In the genomic region with DNA sequence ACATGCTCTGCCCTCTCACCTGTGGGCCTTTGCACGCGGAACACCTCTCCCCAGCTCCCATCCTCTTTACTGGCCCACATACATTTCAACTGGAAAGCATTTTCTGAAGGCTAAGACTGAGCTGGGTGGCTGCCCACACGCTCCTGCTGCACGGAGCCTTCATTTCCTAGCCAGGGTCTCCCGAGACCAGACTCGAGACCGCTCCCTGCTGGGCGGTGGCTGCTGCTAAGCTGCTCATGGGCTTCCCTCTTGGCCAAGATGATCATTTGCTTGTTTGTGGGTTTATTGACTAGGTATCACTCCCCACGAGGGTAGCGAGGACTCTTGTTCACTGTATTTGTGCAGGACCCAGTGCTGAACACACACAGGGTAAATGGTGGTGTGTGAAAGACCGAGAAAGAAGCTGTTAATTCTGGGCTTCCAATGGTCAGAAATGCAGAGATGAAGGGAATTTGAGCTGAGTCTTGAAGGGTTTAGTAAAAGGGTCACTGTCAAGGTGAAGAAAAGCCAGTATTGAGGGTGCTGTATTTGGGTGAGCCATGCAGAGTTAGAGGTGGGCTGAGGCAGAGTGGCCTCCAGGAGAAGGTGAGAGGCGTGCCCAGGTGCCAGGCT, we compare ENCODE assay signal across 1 cellular context.
TF ChIP-seq lines count a peak whose summit lies in the region.

No MANE protein-coding gene starts in this region.

TF ChIP-seq in HepG2, 621 proteins besides CTCF, POLR2A, EP300 and RAD21 (continued from another document and continues in another):
- TF ChIP-seq, protein P1, sequence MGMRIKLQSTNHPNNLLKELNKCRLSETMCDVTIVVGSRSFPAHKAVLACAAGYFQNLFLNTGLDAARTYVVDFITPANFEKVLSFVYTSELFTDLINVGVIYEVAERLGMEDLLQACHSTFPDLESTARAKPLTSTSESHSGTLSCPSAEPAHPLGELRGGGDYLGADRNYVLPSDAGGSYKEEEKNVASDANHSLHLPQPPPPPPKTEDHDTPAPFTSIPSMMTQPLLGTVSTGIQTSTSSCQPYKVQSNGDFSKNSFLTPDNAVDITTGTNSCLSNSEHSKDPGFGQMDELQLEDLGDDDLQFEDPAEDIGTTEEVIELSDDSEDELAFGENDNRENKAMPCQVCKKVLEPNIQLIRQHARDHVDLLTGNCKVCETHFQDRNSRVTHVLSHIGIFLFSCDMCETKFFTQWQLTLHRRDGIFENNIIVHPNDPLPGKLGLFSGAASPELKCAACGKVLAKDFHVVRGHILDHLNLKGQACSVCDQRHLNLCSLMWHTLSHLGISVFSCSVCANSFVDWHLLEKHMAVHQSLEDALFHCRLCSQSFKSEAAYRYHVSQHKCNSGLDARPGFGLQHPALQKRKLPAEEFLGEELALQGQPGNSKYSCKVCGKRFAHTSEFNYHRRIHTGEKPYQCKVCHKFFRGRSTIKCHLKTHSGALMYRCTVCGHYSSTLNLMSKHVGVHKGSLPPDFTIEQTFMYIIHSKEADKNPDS (CRISPR knock-in tag; IDR thresholded peaks at IDR 0.05): no peak
- TF ChIP-seq STAG1 (CRISPR knock-in tag; IDR thresholded peaks at IDR 0.05) (peak; percentile 82), ZNF674 (CRISPR knock-in tag; IDR thresholded peaks at IDR 0.05; ENCODE audit: low read depth) (no peak), TEAD2 (CRISPR knock-in tag; IDR thresholded peaks at IDR 0.05) (no peak), ZNF772 (CRISPR knock-in tag; IDR thresholded peaks at IDR 0.05) (no peak), ARNTL (CRISPR knock-in tag; IDR thresholded peaks at IDR 0.05) (no peak), ATF7-NPFF (CRISPR knock-in tag; IDR thresholded peaks at IDR 0.05; ENCODE audit: low read depth) (no peak), ZNF30 (CRISPR knock-in tag; IDR thresholded peaks at IDR 0.05) (no peak), ZNF296 (CRISPR knock-in tag; conservative IDR thresholded peaks at IDR 0.05) (no peak), ZC3H13 (CRISPR knock-in tag; IDR thresholded peaks at IDR 0.05) (no peak), MXI1 (IDR thresholded peaks at IDR 0.05; ENCODE audit: borderline replicate concordance, low read depth, low read length) (peak; percentile 77; the same call in 1 of the 3 replicates), GATA4 (IDR thresholded peaks at IDR 0.05; ENCODE audit: borderline replicate concordance, low read depth) (no peak), MAZ (IDR thresholded peaks at IDR 0.05; ENCODE audit: borderline replicate concordance, low read depth, low read length) (no peak), MAZ (CRISPR knock-in tag; IDR thresholded peaks at IDR 0.05; ENCODE audit: low read depth) (no peak; the same call in 1 of the 2 replicates), ZNF850 (CRISPR knock-in tag; conservative IDR thresholded peaks at IDR 0.05) (no peak), HDAC1 (CRISPR knock-in tag; IDR thresholded peaks at IDR 0.05) (no peak), MIER2 (CRISPR knock-in tag; IDR thresholded peaks at IDR 0.05) (0 out of 2 replicates have a peak, but pooled peaks have one; percentile 36), ZNF644 (CRISPR knock-in tag; IDR thresholded peaks at IDR 0.05; ENCODE audit: low read depth) (no peak), ZNF781 (CRISPR knock-in tag; IDR thresholded peaks at IDR 0.05; ENCODE audit: borderline replicate concordance, not compliant biosample characterization) (no peak), GATAD2A (CRISPR knock-in tag; IDR thresholded peaks at IDR 0.05) (0 out of 2 replicates have a peak, but pooled peaks have one; percentile 37), SP5 (CRISPR knock-in tag; IDR thresholded peaks at IDR 0.05; ENCODE audit: borderline replicate concordance, low read depth) (no peak)
- TF ChIP-seq, protein P2, sequence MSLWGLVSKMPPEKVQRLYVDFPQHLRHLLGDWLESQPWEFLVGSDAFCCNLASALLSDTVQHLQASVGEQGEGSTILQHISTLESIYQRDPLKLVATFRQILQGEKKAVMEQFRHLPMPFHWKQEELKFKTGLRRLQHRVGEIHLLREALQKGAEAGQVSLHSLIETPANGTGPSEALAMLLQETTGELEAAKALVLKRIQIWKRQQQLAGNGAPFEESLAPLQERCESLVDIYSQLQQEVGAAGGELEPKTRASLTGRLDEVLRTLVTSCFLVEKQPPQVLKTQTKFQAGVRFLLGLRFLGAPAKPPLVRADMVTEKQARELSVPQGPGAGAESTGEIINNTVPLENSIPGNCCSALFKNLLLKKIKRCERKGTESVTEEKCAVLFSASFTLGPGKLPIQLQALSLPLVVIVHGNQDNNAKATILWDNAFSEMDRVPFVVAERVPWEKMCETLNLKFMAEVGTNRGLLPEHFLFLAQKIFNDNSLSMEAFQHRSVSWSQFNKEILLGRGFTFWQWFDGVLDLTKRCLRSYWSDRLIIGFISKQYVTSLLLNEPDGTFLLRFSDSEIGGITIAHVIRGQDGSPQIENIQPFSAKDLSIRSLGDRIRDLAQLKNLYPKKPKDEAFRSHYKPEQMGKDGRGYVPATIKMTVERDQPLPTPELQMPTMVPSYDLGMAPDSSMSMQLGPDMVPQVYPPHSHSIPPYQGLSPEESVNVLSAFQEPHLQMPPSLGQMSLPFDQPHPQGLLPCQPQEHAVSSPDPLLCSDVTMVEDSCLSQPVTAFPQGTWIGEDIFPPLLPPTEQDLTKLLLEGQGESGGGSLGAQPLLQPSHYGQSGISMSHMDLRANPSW (CRISPR knock-in tag; IDR thresholded peaks at IDR 0.05; ENCODE audit: borderline replicate concordance): no peak
- TF ChIP-seq, protein P3, sequence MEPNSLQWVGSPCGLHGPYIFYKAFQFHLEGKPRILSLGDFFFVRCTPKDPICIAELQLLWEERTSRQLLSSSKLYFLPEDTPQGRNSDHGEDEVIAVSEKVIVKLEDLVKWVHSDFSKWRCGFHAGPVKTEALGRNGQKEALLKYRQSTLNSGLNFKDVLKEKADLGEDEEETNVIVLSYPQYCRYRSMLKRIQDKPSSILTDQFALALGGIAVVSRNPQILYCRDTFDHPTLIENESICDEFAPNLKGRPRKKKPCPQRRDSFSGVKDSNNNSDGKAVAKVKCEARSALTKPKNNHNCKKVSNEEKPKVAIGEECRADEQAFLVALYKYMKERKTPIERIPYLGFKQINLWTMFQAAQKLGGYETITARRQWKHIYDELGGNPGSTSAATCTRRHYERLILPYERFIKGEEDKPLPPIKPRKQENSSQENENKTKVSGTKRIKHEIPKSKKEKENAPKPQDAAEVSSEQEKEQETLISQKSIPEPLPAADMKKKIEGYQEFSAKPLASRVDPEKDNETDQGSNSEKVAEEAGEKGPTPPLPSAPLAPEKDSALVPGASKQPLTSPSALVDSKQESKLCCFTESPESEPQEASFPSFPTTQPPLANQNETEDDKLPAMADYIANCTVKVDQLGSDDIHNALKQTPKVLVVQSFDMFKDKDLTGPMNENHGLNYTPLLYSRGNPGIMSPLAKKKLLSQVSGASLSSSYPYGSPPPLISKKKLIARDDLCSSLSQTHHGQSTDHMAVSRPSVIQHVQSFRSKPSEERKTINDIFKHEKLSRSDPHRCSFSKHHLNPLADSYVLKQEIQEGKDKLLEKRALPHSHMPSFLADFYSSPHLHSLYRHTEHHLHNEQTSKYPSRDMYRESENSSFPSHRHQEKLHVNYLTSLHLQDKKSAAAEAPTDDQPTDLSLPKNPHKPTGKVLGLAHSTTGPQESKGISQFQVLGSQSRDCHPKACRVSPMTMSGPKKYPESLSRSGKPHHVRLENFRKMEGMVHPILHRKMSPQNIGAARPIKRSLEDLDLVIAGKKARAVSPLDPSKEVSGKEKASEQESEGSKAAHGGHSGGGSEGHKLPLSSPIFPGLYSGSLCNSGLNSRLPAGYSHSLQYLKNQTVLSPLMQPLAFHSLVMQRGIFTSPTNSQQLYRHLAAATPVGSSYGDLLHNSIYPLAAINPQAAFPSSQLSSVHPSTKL (CRISPR knock-in tag; IDR thresholded peaks at IDR 0.05): no peak
- TF ChIP-seq, protein P4, sequence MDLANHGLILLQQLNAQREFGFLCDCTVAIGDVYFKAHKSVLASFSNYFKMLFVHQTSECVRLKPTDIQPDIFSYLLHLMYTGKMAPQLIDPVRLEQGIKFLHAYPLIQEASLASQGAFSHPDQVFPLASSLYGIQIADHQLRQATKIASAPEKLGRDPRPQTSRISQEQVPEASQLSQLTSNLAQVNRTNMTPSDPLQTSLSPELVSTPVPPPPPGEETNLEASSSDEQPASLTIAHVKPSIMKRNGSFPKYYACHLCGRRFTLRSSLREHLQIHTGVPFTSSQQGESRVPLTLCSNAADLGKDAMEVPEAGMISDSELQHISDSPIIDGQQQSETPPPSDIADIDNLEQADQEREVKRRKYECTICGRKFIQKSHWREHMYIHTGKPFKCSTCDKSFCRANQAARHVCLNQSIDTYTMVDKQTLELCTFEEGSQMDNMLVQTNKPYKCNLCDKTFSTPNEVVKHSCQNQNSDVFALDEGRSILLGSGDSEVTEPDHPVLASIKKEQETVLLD (CRISPR knock-in tag; IDR thresholded peaks at IDR 0.05; ENCODE audit: low read depth): no peak
- TF ChIP-seq, protein P5, sequence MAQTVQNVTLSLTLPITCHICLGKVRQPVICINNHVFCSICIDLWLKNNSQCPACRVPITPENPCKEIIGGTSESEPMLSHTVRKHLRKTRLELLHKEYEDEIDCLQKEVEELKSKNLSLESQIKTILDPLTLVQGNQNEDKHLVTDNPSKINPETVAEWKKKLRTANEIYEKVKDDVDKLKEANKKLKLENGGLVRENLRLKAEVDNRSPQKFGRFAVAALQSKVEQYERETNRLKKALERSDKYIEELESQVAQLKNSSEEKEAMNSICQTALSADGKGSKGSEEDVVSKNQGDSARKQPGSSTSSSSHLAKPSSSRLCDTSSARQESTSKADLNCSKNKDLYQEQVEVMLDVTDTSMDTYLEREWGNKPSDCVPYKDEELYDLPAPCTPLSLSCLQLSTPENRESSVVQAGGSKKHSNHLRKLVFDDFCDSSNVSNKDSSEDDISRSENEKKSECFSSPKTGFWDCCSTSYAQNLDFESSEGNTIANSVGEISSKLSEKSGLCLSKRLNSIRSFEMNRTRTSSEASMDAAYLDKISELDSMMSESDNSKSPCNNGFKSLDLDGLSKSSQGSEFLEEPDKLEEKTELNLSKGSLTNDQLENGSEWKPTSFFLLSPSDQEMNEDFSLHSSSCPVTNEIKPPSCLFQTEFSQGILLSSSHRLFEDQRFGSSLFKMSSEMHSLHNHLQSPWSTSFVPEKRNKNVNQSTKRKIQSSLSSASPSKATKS (CRISPR knock-in tag; IDR thresholded peaks at IDR 0.05): no peak
- TF ChIP-seq, protein P6, sequence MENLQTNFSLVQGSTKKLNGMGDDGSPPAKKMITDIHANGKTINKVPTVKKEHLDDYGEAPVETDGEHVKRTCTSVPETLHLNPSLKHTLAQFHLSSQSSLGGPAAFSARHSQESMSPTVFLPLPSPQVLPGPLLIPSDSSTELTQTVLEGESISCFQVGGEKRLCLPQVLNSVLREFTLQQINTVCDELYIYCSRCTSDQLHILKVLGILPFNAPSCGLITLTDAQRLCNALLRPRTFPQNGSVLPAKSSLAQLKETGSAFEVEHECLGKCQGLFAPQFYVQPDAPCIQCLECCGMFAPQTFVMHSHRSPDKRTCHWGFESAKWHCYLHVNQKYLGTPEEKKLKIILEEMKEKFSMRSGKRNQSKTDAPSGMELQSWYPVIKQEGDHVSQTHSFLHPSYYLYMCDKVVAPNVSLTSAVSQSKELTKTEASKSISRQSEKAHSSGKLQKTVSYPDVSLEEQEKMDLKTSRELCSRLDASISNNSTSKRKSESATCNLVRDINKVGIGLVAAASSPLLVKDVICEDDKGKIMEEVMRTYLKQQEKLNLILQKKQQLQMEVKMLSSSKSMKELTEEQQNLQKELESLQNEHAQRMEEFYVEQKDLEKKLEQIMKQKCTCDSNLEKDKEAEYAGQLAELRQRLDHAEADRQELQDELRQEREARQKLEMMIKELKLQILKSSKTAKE (CRISPR knock-in tag; IDR thresholded peaks at IDR 0.05; ENCODE audit: borderline replicate concordance): 0 out of 2 replicates have a peak, but pooled peaks have one; percentile 16
- TF ChIP-seq, protein P7, sequence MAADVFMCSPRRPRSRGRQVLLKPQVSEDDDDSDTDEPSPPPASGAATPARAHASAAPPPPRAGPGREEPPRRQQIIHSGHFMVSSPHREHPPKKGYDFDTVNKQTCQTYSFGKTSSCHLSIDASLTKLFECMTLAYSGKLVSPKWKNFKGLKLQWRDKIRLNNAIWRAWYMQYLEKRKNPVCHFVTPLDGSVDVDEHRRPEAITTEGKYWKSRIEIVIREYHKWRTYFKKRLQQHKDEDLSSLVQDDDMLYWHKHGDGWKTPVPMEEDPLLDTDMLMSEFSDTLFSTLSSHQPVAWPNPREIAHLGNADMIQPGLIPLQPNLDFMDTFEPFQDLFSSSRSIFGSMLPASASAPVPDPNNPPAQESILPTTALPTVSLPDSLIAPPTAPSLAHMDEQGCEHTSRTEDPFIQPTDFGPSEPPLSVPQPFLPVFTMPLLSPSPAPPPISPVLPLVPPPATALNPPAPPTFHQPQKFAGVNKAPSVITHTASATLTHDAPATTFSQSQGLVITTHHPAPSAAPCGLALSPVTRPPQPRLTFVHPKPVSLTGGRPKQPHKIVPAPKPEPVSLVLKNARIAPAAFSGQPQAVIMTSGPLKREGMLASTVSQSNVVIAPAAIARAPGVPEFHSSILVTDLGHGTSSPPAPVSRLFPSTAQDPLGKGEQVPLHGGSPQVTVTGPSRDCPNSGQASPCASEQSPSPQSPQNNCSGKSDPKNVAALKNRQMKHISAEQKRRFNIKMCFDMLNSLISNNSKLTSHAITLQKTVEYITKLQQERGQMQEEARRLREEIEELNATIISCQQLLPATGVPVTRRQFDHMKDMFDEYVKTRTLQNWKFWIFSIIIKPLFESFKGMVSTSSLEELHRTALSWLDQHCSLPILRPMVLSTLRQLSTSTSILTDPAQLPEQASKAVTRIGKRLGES (CRISPR knock-in tag; IDR thresholded peaks at IDR 0.05; ENCODE audit: borderline replicate concordance): no peak
- TF ChIP-seq, protein P8, sequence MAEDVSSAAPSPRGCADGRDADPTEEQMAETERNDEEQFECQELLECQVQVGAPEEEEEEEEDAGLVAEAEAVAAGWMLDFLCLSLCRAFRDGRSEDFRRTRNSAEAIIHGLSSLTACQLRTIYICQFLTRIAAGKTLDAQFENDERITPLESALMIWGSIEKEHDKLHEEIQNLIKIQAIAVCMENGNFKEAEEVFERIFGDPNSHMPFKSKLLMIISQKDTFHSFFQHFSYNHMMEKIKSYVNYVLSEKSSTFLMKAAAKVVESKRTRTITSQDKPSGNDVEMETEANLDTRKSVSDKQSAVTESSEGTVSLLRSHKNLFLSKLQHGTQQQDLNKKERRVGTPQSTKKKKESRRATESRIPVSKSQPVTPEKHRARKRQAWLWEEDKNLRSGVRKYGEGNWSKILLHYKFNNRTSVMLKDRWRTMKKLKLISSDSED (CRISPR knock-in tag; IDR thresholded peaks at IDR 0.05): no peak
